In genomic region chr6:22784611-22785010, GRCh38 we compare ENCODE assay signal across 18 cellular contexts.
DNase-seq lines count a peak whose midpoint lies in the region; ATAC-seq and TF ChIP-seq lines count a peak whose summit lies in the region.
"Had no signal": no experiment of that assay in that cellular context is flagged by ENCODE, and none has a peak within 500 bp of the region (broad histone marks: within the 10 kb centered on the region; RNA-seq: fewer than 3 reads in every experiment).

No MANE protein-coding gene starts in this region.

- TF ChIP-seq POLR2A in prostate gland (IDR thresholded peaks at IDR 0.05): no peak

- DNase-seq in RPMI7951 (ENCODE audit: low read depth) (peak; percentile 17), coronary artery (ENCODE audit: low spot score) (no peak), medulla oblongata (ENCODE audit: extremely low spot score) (peak; percentile 6), retinal pigment epithelial cell (ENCODE audit: low read depth) (peak; percentile 57), left lung (no peak), prostate gland (ENCODE audit: low spot score) (no peak)
- DNase-seq: activated CD4-positive, alpha-beta T cell treated with anti-CD3 and anti-CD28 coated beads for 1 hour; activated CD8-positive, alpha-beta memory T cell treated with anti-CD3 and anti-CD28 coated beads, Interleukin-2, amount 50 U/mL, for 48 hours; AML-193; aorta; left ventricle myocardium superior; naive thymus-derived CD8-positive, alpha-beta T cell; NCI-H1694; stimulated activated CD4-positive, alpha-beta T cell treated with anti-CD3 and anti-CD28 coated beads, Interleukin-4, amount 100 ng/mL, for 4 hours; T-helper 2 cell; testis had no signal

- H3K4me3 ChIP-seq in coronary artery (peak overlapping the region; percentile 35), retinal pigment epithelial cell (ENCODE audit: low read length) (no peak overlapping the region), left lung (no peak overlapping the region), prostate gland (no peak overlapping the region)
- H3K4me3 ChIP-seq: testis had no signal

- H3K27ac ChIP-seq in coronary artery (no peak overlapping the region), left lung (no peak overlapping the region), prostate gland (no peak overlapping the region)
- H3K27ac ChIP-seq: testis had no signal

- H3K27me3 ChIP-seq in left lung (no peaks in the 10 kb centered on the region), prostate gland (replicated peaks; ENCODE audit: insufficient read depth) (no peaks in the 10 kb centered on the region)
- H3K27me3 ChIP-seq: testis had no signal

- no peaks in the 10 kb centered on the region for H3K4me1 ChIP-seq in left lung
- H3K4me1 ChIP-seq in prostate gland (replicated peaks): no peaks in the 10 kb centered on the region
- H3K4me1 ChIP-seq: testis had no signal

- intact Hi-C loops in left lung (cut with DNase I) (no loop called here), prostate gland (cut with DNase I) (no loop called here)

- ATAC-seq in left lung: no peak
- ATAC-seq in GM19035 (IDR thresholded peaks at IDR 0.05; ENCODE audit: unreplicated experiment): no peak
- ATAC-seq: HCT116; left ventricle myocardium superior; naive thymus-derived CD8-positive, alpha-beta T cell had no signal

- H3K9me3 ChIP-seq in left lung (peaks cover 0 to 9% of the 10 kb centered on the region in 2 donors), prostate gland (no peaks in the 10 kb centered on the region)
- H3K9me3 ChIP-seq: testis had no signal

- H3K36me3 ChIP-seq in left lung: no peaks in the 10 kb centered on the region
- no peaks in the 10 kb centered on the region for H3K36me3 ChIP-seq in prostate gland

- no peak for TF ChIP-seq CTCF in coronary artery (IDR thresholded peaks at IDR 0.05)
- no peak for TF ChIP-seq CTCF in retinal pigment epithelial cell (conservative IDR thresholded peaks at IDR 0.05; ENCODE audit: low read depth, low read length)
- TF ChIP-seq CTCF in left lung (IDR thresholded peaks at IDR 0.05): no peak
- TF ChIP-seq CTCF in prostate gland (IDR thresholded peaks at IDR 0.05): no peak

- 73% methylated on average over 5 of the region's 5 CpGs for WGBS in prostate gland

Comparison
In these comparisons a context has a peak if more than half of its experiments do, and no peak if none do; other contexts are left out.
1. DNase-seq: peak in RPMI7951 (single experiment), medulla oblongata (single experiment) and retinal pigment epithelial cell (single experiment); none in coronary artery (single experiment), left lung (0 of 2) and prostate gland (single experiment).